13 cellular contexts compared by ENCODE assay signal in genomic region chr17:75692976-75693375, GRCh38. TPM values are rescaled to one million over a fixed set of nuclear protein-coding genes. Genes with fewer than 3 reads are reported as not detected.
A peak's percentile ranks its signal among the peaks of the same experiment; 100 is the strongest.
DNase-seq lines count a peak whose midpoint lies in the region; ATAC-seq, FAIRE-seq and TF ChIP-seq lines count a peak whose summit lies in the region.
"Had no signal": no experiment of that assay in that cellular context is flagged by ENCODE, and none has a peak within 500 bp of the region (broad histone marks: within the 10 kb centered on the region; RNA-seq: fewer than 3 reads in every experiment).

No MANE protein-coding gene starts in this region.

- intact Hi-C loops in psoas muscle (cut with DNase I), result no loop called here

- no peak for FAIRE-seq in small intestine (lab: Jason Lieb, UNC)
- FAIRE-seq: frontal cortex had no signal

- peaks cover 68 to 100% (median 87%) of the 10 kb centered on the region in 10 experiments for H3K4me1 ChIP-seq in BLaER1 treated with 17β-estradiol and CSF1 and Interleukin-3, amounts not matched to agents 10 nM and 100 nM
- H3K4me1 ChIP-seq in esophagus (ENCODE audit: control insufficient read depth in 2 of 2, insufficient read depth in 2 of 2, low read length in 1 of 2) (peaks cover 3 to 33% of the 10 kb centered on the region in 2 donors), psoas muscle (peaks cover 80% of the 10 kb centered on the region), small intestine (ENCODE audit: control insufficient read depth in 2 of 2, insufficient read depth in 1 of 2, low read depth in 1 of 2, low read length in 1 of 2) (peaks cover 7 to 10% of the 10 kb centered on the region in 2 donors)

- H3K27me3 ChIP-seq in BLaER1 treated with 17β-estradiol and CSF1 and Interleukin-3, amounts not matched to agents 10 nM and 100 nM, result no peaks in the 10 kb centered on the region
- no peaks in the 10 kb centered on the region for H3K27me3 ChIP-seq in esophagus (ENCODE audit: control insufficient read depth in 1 of 2, insufficient read depth in 2 of 2, low read length in 2 of 2)
- no peaks in the 10 kb centered on the region for H3K27me3 ChIP-seq in psoas muscle (ENCODE audit: insufficient read depth in 3 of 3, low read length in 2 of 3)
- no peaks in the 10 kb centered on the region for H3K27me3 ChIP-seq in small intestine (ENCODE audit: control insufficient read depth in 2 of 2, insufficient read depth in 2 of 2, low read length in 2 of 2)
- H3K27me3 ChIP-seq: colonic mucosa had no signal

- H3K9ac ChIP-seq in BLaER1 treated with 17β-estradiol and CSF1 and Interleukin-3, amounts not matched to agents 10 nM and 100 nM, result peak overlapping the region in 9 of 11 experiments; percentile 1 to 86 (median 36); a peak in 9 of 22 replicates
- no peak overlapping the region for H3K9ac ChIP-seq in SK-N-MC (ENCODE audit: insufficient read length)

- peaks cover 36 to 71% (median 61%) of the 10 kb centered on the region in 11 experiments for H3K36me3 ChIP-seq in BLaER1 treated with 17β-estradiol and CSF1 and Interleukin-3, amounts not matched to agents 10 nM and 100 nM
- H3K36me3 ChIP-seq in SK-N-MC (ENCODE audit: insufficient read depth, low read length) (peaks cover 34% of the 10 kb centered on the region), esophagus (ENCODE audit: control insufficient read depth in 2 of 2, insufficient read depth in 2 of 2, low read length in 1 of 2) (peaks cover 0 to 19% of the 10 kb centered on the region in 2 donors), psoas muscle (ENCODE audit: insufficient read depth in 1 of 2, low read depth in 1 of 2) (peaks cover 0 to 9% of the 10 kb centered on the region in 2 donors), small intestine (ENCODE audit: control insufficient read depth in 2 of 2, insufficient read depth in 2 of 2, low read length in 2 of 2) (peaks cover 2 to 4% of the 10 kb centered on the region in 2 donors)
- H3K36me3 ChIP-seq: colonic mucosa had no signal

- peak overlapping the region in 9 of 11 experiments; percentile 86 to 97 (median 94); a peak in 17 of 22 replicates for H3K27ac ChIP-seq in BLaER1 treated with 17β-estradiol and CSF1 and Interleukin-3, amounts not matched to agents 10 nM and 100 nM
- H3K27ac ChIP-seq in SK-N-MC (0 out of 2 replicates have a peak overlapping the region, but pooled peaks have one; percentile 10), esophagus (ENCODE audit: low read depth in 2 of 2, low read length in 1 of 2) (peak overlapping the region; percentile 27 to 60), psoas muscle (peak overlapping the region; percentile 85), small intestine (ENCODE audit: low read depth in 1 of 2, low read length in 1 of 2) (peak overlapping the region in 1 of 2 donors; percentile 22)
- H3K27ac ChIP-seq: colonic mucosa had no signal

- H3K4me3 ChIP-seq in BLaER1 treated with 17β-estradiol and CSF1 and Interleukin-3, amounts not matched to agents 10 nM and 100 nM, result no peak overlapping the region
- H3K4me3 ChIP-seq in SK-N-MC (no peak overlapping the region), esophagus (ENCODE audit: low read depth in 1 of 2, low read length in 2 of 2) (no peak overlapping the region), psoas muscle (no peak overlapping the region), small intestine (ENCODE audit: low read depth in 1 of 2, low read length in 2 of 2) (no peak overlapping the region)
- H3K4me3 ChIP-seq: colonic mucosa had no signal

- no peak for TF ChIP-seq CTCF in psoas muscle (IDR thresholded peaks at IDR 0.05)

- H3K9me3 ChIP-seq in BLaER1 treated with 17β-estradiol and CSF1 and Interleukin-3, amounts not matched to agents 10 nM and 100 nM (replicated peaks in 1 of 11), result no peaks in the 10 kb centered on the region
- no peaks in the 10 kb centered on the region for H3K9me3 ChIP-seq in SK-N-MC (ENCODE audit: low read depth, low read length)
- no peaks in the 10 kb centered on the region for H3K9me3 ChIP-seq in esophagus (ENCODE audit: control insufficient read depth in 2 of 2, insufficient read depth in 1 of 2, low read depth in 1 of 2, low read length in 1 of 2)
- H3K9me3 ChIP-seq in psoas muscle, result no peaks in the 10 kb centered on the region
- H3K9me3 ChIP-seq in small intestine (ENCODE audit: control insufficient read depth, low read depth), result no peaks in the 10 kb centered on the region
- H3K9me3 ChIP-seq: colonic mucosa had no signal

- no peak for ATAC-seq in psoas muscle
- ATAC-seq in HG03571 (IDR thresholded peaks at IDR 0.05; ENCODE audit: unreplicated experiment), result no peak

- peaks cover 0 to 52% (median 8%) of the 10 kb centered on the region in 11 experiments; a peak in 12 of 22 replicates for H4K20me1 ChIP-seq in BLaER1 treated with 17β-estradiol and CSF1 and Interleukin-3, amounts not matched to agents 10 nM and 100 nM

- H3K4me2 ChIP-seq in BLaER1 treated with 17β-estradiol and CSF1 and Interleukin-3, amounts not matched to agents 10 nM and 100 nM, result peak overlapping the region; percentile 84 to 98 (median 94)

- no peak for DNase-seq in SK-N-MC (ENCODE audit: low read depth, low spot score)
- DNase-seq in psoas muscle, result no peak
- DNase-seq in small intestine, result no peak
- no peak for DNase-seq in NCI-H510A (lab: John Stamatoyannopoulos, UW)
- DNase-seq in activated gamma-delta T cell (lab: John Stamatoyannopoulos, UW), result no peak
- DNase-seq: activated CD4-positive, alpha-beta T cell treated with anti-CD3 and anti-CD28 coated beads for 1 hour; colonic mucosa; NCI-H748 treated with DMSO at 0.1 percent for 48 hours had no signal

- 83 to 85% methylated on average over 13 of the region's 13 CpGs for WGBS in esophagus, 2 donors
- WGBS in psoas muscle, 3 donors, result 46 to 77% (median 50%) methylated on average over 13 of the region's 13 CpGs
- 88 to 90% (median 88%) methylated on average over 13 of the region's 13 CpGs for WGBS in small intestine, 3 donors

RNA-seq across cellular contexts. Expression of gene SAP30BP, which starts 25.8 kb away (rescaled TPM):
- polyA plus RNA-seq in esophagus (10 to 100 TPM; 63.4 to 68.4 TPM), psoas muscle (100 to 1,000 TPM in 1 of 3 donors, 10 to 100 TPM in 2; 71.9 to 123 (median 79.4) TPM), small intestine (10 to 100 TPM; 52.6 to 92.7 (median 83.2) TPM)
- total RNA-seq in psoas muscle, result 10 to 100 TPM; 40.9 to 68.5 (median 46.7) TPM

RNA-seq across cellular contexts. Expression of gene RECQL5, which starts 26.0 kb away (rescaled TPM):
- polyA plus RNA-seq in esophagus, result 100 to 1,000 TPM in 1 of 2 donors, 10 to 100 TPM in 1; 46.9 to 136 TPM
- 10 to 100 TPM in 2 of 4 donors, 1 to 10 TPM in 2; 6.8 to 15.5 (median 9.6) TPM for total RNA-seq in psoas muscle
- 10 to 100 TPM in 1 of 3 donors, 1 to 10 TPM in 2; 5.7 to 16.0 (median 7.8) TPM for polyA plus RNA-seq in psoas muscle
- 10 to 100 TPM; 14.6 to 20.2 (median 15.7) TPM for polyA plus RNA-seq in small intestine

RNA-seq across cellular contexts. Expression of gene ITGB4, which starts 28.3 kb away (rescaled TPM):
- 10 to 100 TPM; 48.4 to 63.2 TPM for polyA plus RNA-seq in esophagus
- total RNA-seq in psoas muscle, result 1 to 10 TPM; 1.3 to 5.7 (median 3.9) TPM
- 1 to 10 TPM; 1.5 to 2.1 (median 1.6) TPM for polyA plus RNA-seq in psoas muscle
- polyA plus RNA-seq in small intestine, result 100 to 1,000 TPM; 100 to 288 (median 210) TPM

RNA-seq across cellular contexts. Expression of gene SMIM5, which starts 59.7 kb away (rescaled TPM):
- polyA plus RNA-seq in esophagus (10 to 100 TPM; 33.9 to 37.3 TPM), psoas muscle (under 1 TPM; 0.17 to 0.92 (median 0.21) TPM), small intestine (100 to 1,000 TPM in 1 of 3 donors, 10 to 100 TPM in 2; 11.1 to 114 (median 94.6) TPM)
- total RNA-seq in psoas muscle, result under 1 TPM in 3 of 4 donors, not detected in 1; 0.11 to 0.28 (median 0.17) TPM
- total RNA-seq: pulmonary artery endothelial cell had no signal

Comparison
In these comparisons a context has a peak if more than half of its experiments do, and no peak if none do; other contexts are left out.
1. RNA of gene ITGB4, which starts 28.3 kb away (polyA plus RNA-seq): 100 to 288 TPM in small intestine and 48.4 to 63.2 TPM in esophagus; 1.5 to 2.1 TPM in psoas muscle; every median in the first group is over 10 times any median in the second.